In genomic region chr2:66790651-66791181, GRCh38 we compare ENCODE assay signal across 18 cellular contexts.
DNase-seq lines count a peak whose midpoint lies in the region; ATAC-seq, FAIRE-seq and TF ChIP-seq lines count a peak whose summit lies in the region.
"Had no signal": no experiment of that assay in that cellular context is flagged by ENCODE, and none has a peak within 500 bp of the region (broad histone marks: within the 10 kb centered on the region; RNA-seq: fewer than 3 reads in every experiment).

No MANE protein-coding gene starts in this region.

- H3K14ac ChIP-seq in IMR-90 (replicated peaks; ENCODE audit: low read depth, low read length) (peak overlapping the region; percentile 51), H1 (ENCODE audit: insufficient read length) (no peak overlapping the region)

- H3K79me1 ChIP-seq in IMR-90 (ENCODE audit: low read depth in 1 of 2, low read length in 2 of 2) (no peaks in the 10 kb centered on the region), H1 (ENCODE audit: low read depth, low read length) (no peaks in the 10 kb centered on the region)

- H3K27ac ChIP-seq in IMR-90 (ENCODE audit: insufficient read depth, low read length) (no peak overlapping the region), H1 (ENCODE audit: low read depth, low read length) (no peak overlapping the region)

- H3K23me2 ChIP-seq in H1 (ENCODE audit: low read depth, low read length) = no peaks in the 10 kb centered on the region

- POLR2A ChIA-PET in IMR-90 (lab: Charles Lee; ENCODE audit: unreplicated experiment) (no interaction called here), H1 (lab: Charles Lee; ENCODE audit: partially characterized antibody) (no interaction called here)

- no peaks in the 10 kb centered on the region for H3K79me2 ChIP-seq in H1 (ENCODE audit: control insufficient read depth in 1 of 2, insufficient read depth in 2 of 2, low read length in 2 of 2)

- H2BK120ac ChIP-seq in IMR-90 (ENCODE audit: low read depth, low read length) (peak overlapping the region; percentile 83), H1 (replicated peaks; ENCODE audit: low read depth, low read length) (no peak overlapping the region)

- no peaks in the 10 kb centered on the region for H3K36me3 ChIP-seq in IMR-90 (ENCODE audit: control insufficient read depth, insufficient read depth, low read length)
- H3K36me3 ChIP-seq in H1 (ENCODE audit: control insufficient read depth in 2 of 4, insufficient read depth in 4 of 4, low read length in 3 of 4) = no peaks in the 10 kb centered on the region

- TF ChIP-seq RAD21 in IMR-90 (IDR thresholded peaks at IDR 0.05; ENCODE audit: low read length) (no peak), H1 (IDR thresholded peaks at IDR 0.05 in 1 of 2, conservative IDR thresholded peaks at IDR 0.05 in 1 of 2; ENCODE audit: low read depth in 2 of 2, low read length in 2 of 2) (no peak)

- DNase-seq in IMR-90 (peak; percentile 74), H1 (ENCODE audit: low read depth in 1 of 2, low spot score in 2 of 2) (no peak), kidney glomerular epithelial cell (lab: John Stamatoyannopoulos, UW) (peak; percentile 12), stromal cell of bone marrow (ENCODE audit: low read depth) (peak; percentile 30), HuH-7.5 (ENCODE audit: low spot score) (no peak), GOT3 (lab: John Stamatoyannopoulos, UW) (no peak)
- DNase-seq: activated CD4-positive, alpha-beta T cell treated with anti-CD3 and anti-CD28 coated beads, Interleukin-2, amount 10 ng/mL, durations not matched to agents 24 days and 14 days; activated T-cell treated with anti-CD3 and anti-CD28 coated beads for 4 hours; DMS79; NCI-H1417; NCI-H226; NK-92 treated with Interleukin-12 subunit alpha and Interleukin-12 subunit beta, amount 100 ng/mL, for 24 hours; occipital lobe; SHP77; stimulated activated CD4-positive, alpha-beta T cell treated with anti-CD3 and anti-CD28 coated beads, Interleukin-12 subunit alpha, Interleukin-12 subunit beta, amount 100 ng/mL, for 4 hours; stimulated activated naive CD8-positive, alpha-beta T cell treated with anti-CD3 and anti-CD28 coated beads, Interleukin-15, Interleukin-2, amounts not matched to agents 100 U/mL and 50 U/mL, for 24 hours had no signal

- no peak for TF ChIP-seq POLR2A in IMR-90 (IDR thresholded peaks at IDR 0.05; ENCODE audit: low read depth, low read length)
- TF ChIP-seq POLR2A in H1 (IDR thresholded peaks at IDR 0.05; ENCODE audit: control extremely low read depth in 1 of 2, low read depth in 2 of 2, low read length in 2 of 2) = no peak

- no peaks in the 10 kb centered on the region for H3K9me3 ChIP-seq in IMR-90 (ENCODE audit: control insufficient read depth, insufficient read depth, low read length)
- no peaks in the 10 kb centered on the region; a peak in 1 of 4 replicates for H3K9me3 ChIP-seq in H1 (ENCODE audit: insufficient read depth in 2 of 2, low read depth in 1 of 2, low read length in 1 of 2)

- intact Hi-C loops in IMR-90 (cut with micrococcal nuclease) = loop anchor here (5.0 kb wide), 1 partner anchor 208 kb away; no protein-coding TSS in a partner anchor

- CTCF ChIA-PET in IMR-90 (lab: Yijun Ruan, JAX) = interaction anchor here (1.1 kb wide), 1 partner anchor 82 kb away, joined by 4 read pairs; no protein-coding TSS in a partner anchor
- CTCF ChIA-PET in H1 (lab: Charles Lee; ENCODE audit: partially characterized antibody) = interaction anchor here (1.2 to 1.5 kb wide), 2 partner anchors 11 to 444 kb away, joined by 4 to 6 read pairs; no protein-coding TSS in a partner anchor

- peak overlapping the region; percentile 37 for H2BK5ac ChIP-seq in IMR-90 (ENCODE audit: low read depth, low read length, poor library complexity, severe bottlenecking)
- H2BK5ac ChIP-seq in H1 (ENCODE audit: low read depth, low read length) = no peak overlapping the region

- peak overlapping the region; percentile 93 for H2BK20ac ChIP-seq in IMR-90 (ENCODE audit: low read depth, low read length)
- H2BK20ac ChIP-seq in H1 (ENCODE audit: low read length) = no peak overlapping the region

- WGBS in IMR-90 (ENCODE audit: extremely low coverage in 2 of 2, insufficient read length in 1 of 2), 2 experiments = 22% methylated on average over 1 of the region's 1 CpG; no CpG with 5 or more reads in 1 of the 2 experiments
- WGBS in H1 (ENCODE audit: extremely low coverage in 1 of 2, insufficient coverage in 1 of 2, insufficient read length in 1 of 2, insufficient replicate concordance in 2 of 2, low coverage in 1 of 2, low lambda C conversion rate in 2 of 2, missing lambda C conversion rate in 1 of 2), 2 experiments = 94% methylated on average over 1 of the region's 1 CpG; no CpG with 5 or more reads in 1 of the 2 experiments

- TF ChIP-seq EP300 in H1 (IDR thresholded peaks at IDR 0.05; ENCODE audit: borderline replicate concordance in 1 of 2, low read depth in 2 of 2, low read length in 2 of 2) = no peak

- peaks cover 9% of the 10 kb centered on the region for H3K9me1 ChIP-seq in IMR-90 (ENCODE audit: insufficient read depth, low read length)

- H3K9ac ChIP-seq in IMR-90 (ENCODE audit: low read depth, low read length) (no peak overlapping the region), H1 (replicated peaks in 1 of 4; ENCODE audit: extremely low read depth in 1 of 4, low read depth in 3 of 4, low read length in 3 of 4) (no peak overlapping the region)

- FAIRE-seq in H1 (lab: Jason Lieb, UNC) = no peak
- FAIRE-seq: endothelial cell of umbilical vein had no signal

- H3K27me3 ChIP-seq in IMR-90 (ENCODE audit: control insufficient read depth, insufficient read depth, low read length) (no peaks in the 10 kb centered on the region), H1 (replicated peaks in 1 of 4; ENCODE audit: control insufficient read depth in 3 of 4, extremely low read depth in 1 of 4, insufficient read depth in 3 of 4, low read length in 3 of 4) (no peaks in the 10 kb centered on the region)

- H4K8ac ChIP-seq in IMR-90 (ENCODE audit: low read depth in 2 of 2, low read length in 2 of 2) (peak overlapping the region; percentile 14 to 48; a peak in 2 of 4 replicates), H1 (ENCODE audit: extremely low read depth, insufficient read depth, low read length) (no peak overlapping the region)

- H2BK15ac ChIP-seq in IMR-90 (ENCODE audit: low read depth, low read length) (peak overlapping the region; percentile 10; the same call in 2 of the 3 replicates), H1 (ENCODE audit: low read length) (no peak overlapping the region)

- peak; percentile 85 for ATAC-seq in IMR-90 (ENCODE audit: low read depth)
- no peak for ATAC-seq in GM18511 (IDR thresholded peaks at IDR 0.05; ENCODE audit: unreplicated experiment)
- ATAC-seq: stimulated activated naive CD8-positive, alpha-beta T cell treated with anti-CD3 and anti-CD28 coated beads, Interleukin-15, Interleukin-2, amounts not matched to agents 100 U/mL and 50 U/mL, for 24 hours had no signal

- H3K4ac ChIP-seq in IMR-90 (ENCODE audit: low read depth, low read length) = peak overlapping the region; percentile 68
- H3K4ac ChIP-seq in H1 (replicated peaks; ENCODE audit: insufficient read length, low read depth, low read length) = no peak overlapping the region

- H3K4me3 ChIP-seq in IMR-90 (ENCODE audit: insufficient read depth, low read depth, low read length) (no peak overlapping the region), H1 (ENCODE audit: extremely low read depth in 1 of 4, insufficient read depth in 2 of 4, low read depth in 3 of 4, low read length in 4 of 4) (no peak overlapping the region)

- TF ChIP-seq CTCF in IMR-90 (conservative IDR thresholded peaks at IDR 0.05; ENCODE audit: low read depth, low read length) (no peak), H1 (IDR thresholded peaks at IDR 0.05; ENCODE audit: control extremely low read depth in 1 of 3, insufficient read depth in 1 of 3, low read depth in 1 of 3, low read length in 3 of 3) (no peak)

- peak overlapping the region; percentile 65 for H4K91ac ChIP-seq in IMR-90 (ENCODE audit: insufficient read depth, low read depth, low read length)
- no peak overlapping the region for H4K91ac ChIP-seq in H1 (replicated peaks; ENCODE audit: insufficient read length, low read length)

- no peaks in the 10 kb centered on the region for H4K20me1 ChIP-seq in IMR-90 (ENCODE audit: insufficient read depth, low read length)
- H4K20me1 ChIP-seq in H1 (replicated peaks in 1 of 2; ENCODE audit: control insufficient read depth in 1 of 2, insufficient read depth in 2 of 2, low read length in 2 of 2) = no peaks in the 10 kb centered on the region

- H2AK5ac ChIP-seq in IMR-90 (ENCODE audit: low read depth, low read length) (peak overlapping the region; percentile 68; the same call in 1 of the 2 replicates), H1 (ENCODE audit: low read depth, low read length) (no peak overlapping the region)

- H3K4me1 ChIP-seq in IMR-90 (ENCODE audit: control insufficient read depth, insufficient read depth, low read length) (peaks cover 9% of the 10 kb centered on the region), H1 (replicated peaks in 1 of 4; ENCODE audit: control insufficient read depth in 3 of 4, insufficient read depth in 4 of 4, low read length in 3 of 4) (no peaks in the 10 kb centered on the region)

- H3K23ac ChIP-seq in IMR-90 (ENCODE audit: low read depth, low read length) = peak overlapping the region; percentile 58; the same call in 1 of the 2 replicates
- peak overlapping the region; percentile 38 for H3K23ac ChIP-seq in H1 (ENCODE audit: insufficient read length)

- H3K56ac ChIP-seq in IMR-90 (ENCODE audit: extremely low read depth, insufficient read depth, low read length) (no peak overlapping the region), H1 (replicated peaks; ENCODE audit: insufficient read length, low read depth, low read length) (no peak overlapping the region)

- H3K18ac ChIP-seq in IMR-90 (ENCODE audit: low read depth, low read length) (peak overlapping the region; percentile 84; the same call in 1 of the 2 replicates), H1 (ENCODE audit: extremely low read depth, low read length) (no peak overlapping the region)

- H2AFZ ChIP-seq in IMR-90 (replicated peaks; ENCODE audit: low read length, poor library complexity) = no peak overlapping the region
- no peak overlapping the region for H2AFZ ChIP-seq in H1 (ENCODE audit: low read length)

- no peak overlapping the region for H2AK9ac ChIP-seq in IMR-90 (replicated peaks; ENCODE audit: low read depth, low read length, poor library complexity)

- BruUV-seq in IMR-90 (replicated peaks; lab: Mats Ljungman, UMichigan) = no TSS peak

- H4K5ac ChIP-seq in IMR-90 (ENCODE audit: low read depth, low read length) = 0 out of 2 replicates have a peak overlapping the region, but pooled peaks have one; percentile 13
- H4K5ac ChIP-seq in H1 (ENCODE audit: insufficient read length, low read depth, low read length) = no peak overlapping the region

- dilution Hi-C loops in IMR-90 (cut with HindIII; ENCODE audit: low sequenced_read_pairs, unreplicated experiment) = no loop called here

- in situ Hi-C loops in IMR-90 (cut with MboI; ENCODE audit: low sequenced_read_pairs) = no loop called here

- H3K4me2 ChIP-seq in IMR-90 (ENCODE audit: low read depth, low read length) = 0 out of 2 replicates have a peak overlapping the region, but pooled peaks have one; percentile 24
- H3K4me2 ChIP-seq in H1 (ENCODE audit: insufficient read depth in 1 of 2, low read depth in 2 of 2, low read length in 2 of 2) = no peak overlapping the region

- no peak overlapping the region for H2BK12ac ChIP-seq in H1 (ENCODE audit: low read depth, low read length)

TF ChIP-seq in H1, 55 proteins besides CTCF, POLR2A, EP300 and RAD21 (continues in another document):
- no peak for TF ChIP-seq ASH2L (IDR thresholded peaks at IDR 0.05; ENCODE audit: low read length)

Comparison
In these comparisons a context has a peak if more than half of its experiments do, and no peak if none do; other contexts are left out.
1. DNase-seq: peak in IMR-90 (single experiment), kidney glomerular epithelial cell (single experiment) and stromal cell of bone marrow (single experiment); none in H1 (0 of 2), HuH-7.5 (single experiment) and GOT3 (single experiment).